9 cellular contexts compared by ENCODE assay signal in the genomic region with DNA sequence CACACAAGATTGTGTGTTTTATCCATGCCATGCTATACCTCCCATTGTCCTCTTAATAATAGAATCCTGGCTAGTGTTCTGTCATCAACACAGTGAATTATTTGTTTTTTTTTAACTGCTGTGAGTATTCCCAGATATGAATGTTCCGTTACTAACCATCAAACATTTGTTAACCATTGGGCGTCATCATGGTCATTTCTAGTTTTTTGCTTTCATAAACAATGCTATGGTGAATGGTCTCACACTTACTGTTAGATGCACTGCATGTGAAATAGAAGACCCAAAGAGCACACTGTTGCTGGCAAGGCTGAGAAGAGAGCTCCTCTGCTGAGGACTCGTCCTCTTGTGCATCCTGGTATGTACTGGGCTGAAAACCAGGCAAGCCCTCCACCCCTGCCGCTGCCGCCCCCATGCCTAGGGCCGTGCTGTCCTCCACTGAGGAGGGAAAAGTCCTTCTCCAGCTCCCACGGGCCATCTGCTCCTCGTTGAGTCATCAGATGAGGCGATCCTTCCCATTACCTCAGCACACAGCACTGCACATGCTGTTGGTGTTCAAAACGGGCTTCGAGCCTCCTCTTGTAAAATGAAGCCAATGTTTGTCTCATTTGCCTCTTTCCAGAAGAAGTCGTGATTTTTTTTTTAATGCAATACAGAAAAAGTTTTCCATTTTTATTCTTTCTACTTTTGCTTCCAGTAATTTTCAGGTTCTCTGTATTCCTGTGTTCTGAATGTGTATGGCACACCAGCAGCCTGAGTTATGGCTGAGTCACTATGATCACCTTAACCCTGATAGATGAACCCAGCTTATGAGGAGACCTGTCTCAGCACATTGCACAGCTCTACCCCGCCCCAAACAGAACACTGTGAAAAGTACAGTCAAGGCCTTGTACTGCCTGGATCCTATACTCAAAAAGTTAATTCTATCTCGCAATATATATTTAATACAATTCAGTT.
DNase-seq lines count a peak whose midpoint lies in the region; ATAC-seq, FAIRE-seq and TF ChIP-seq lines count a peak whose summit lies in the region.
"Had no signal": no experiment of that assay in that cellular context is flagged by ENCODE, and none has a peak within 500 bp of the region (broad histone marks: within the 10 kb centered on the region; RNA-seq: fewer than 3 reads in every experiment).

No MANE protein-coding gene starts in this region.

- peak; percentile 93 for DNase-seq in LHCN-M2 (ENCODE audit: low read depth)
- peak; percentile 93 for DNase-seq in bronchial epithelial cell (ENCODE audit: low read depth)
- DNase-seq in kidney glomerular epithelial cell (lab: John Stamatoyannopoulos, UW) = peak; percentile 79
- peak; percentile 35 for DNase-seq in testis
- DNase-seq in NCI-H1092 treated with DMSO at 0.1 percent for 48 hours (lab: John Stamatoyannopoulos, UW) = no peak
- no peak for DNase-seq in erythroblast (lab: John Stamatoyannopoulos, UW)
- DNase-seq: foreskin melanocyte had no signal

- ATAC-seq in GM18868 (IDR thresholded peaks at IDR 0.05; ENCODE audit: unreplicated experiment) (no peak), HG02642 (IDR thresholded peaks at IDR 0.05; ENCODE audit: poor library complexity, unreplicated experiment) (no peak)

- H3K4me1 ChIP-seq in testis = peaks cover 23% of the 10 kb centered on the region

- no peak for TF ChIP-seq CTCF in bronchial epithelial cell (IDR thresholded peaks at IDR 0.05; ENCODE audit: insufficient read depth, low read length, severe bottlenecking)
- TF ChIP-seq CTCF in testis (IDR thresholded peaks at IDR 0.05) = no peak

- H3K36me3 ChIP-seq in bronchial epithelial cell (ENCODE audit: control insufficient read depth, insufficient read depth, low read length) (no peaks in the 10 kb centered on the region), testis (ENCODE audit: low read depth, missing control alignments) (no peaks in the 10 kb centered on the region)

- H3K4me3 ChIP-seq in bronchial epithelial cell (ENCODE audit: low read depth, low read length) (no peak overlapping the region), testis (no peak overlapping the region)

- WGBS in testis, 2 donors = 62 to 63% methylated on average over 12 to 14 of the region's 14 CpGs

- FAIRE-seq in bronchial epithelial cell (lab: Jason Lieb, UNC) = no peak

- H3K9me3 ChIP-seq in testis = no peaks in the 10 kb centered on the region

- no peaks in the 10 kb centered on the region for H3K27me3 ChIP-seq in bronchial epithelial cell (ENCODE audit: control insufficient read depth, insufficient read depth, low read length)
- H3K27me3 ChIP-seq in testis = no peaks in the 10 kb centered on the region

- peak overlapping the region; percentile 38 to 44 for H3K27ac ChIP-seq in testis

- intact Hi-C loops in testis (cut with DNase I; ENCODE audit: low total_unique reads) = no loop called here

- TF ChIP-seq POLR2A in testis (IDR thresholded peaks at IDR 0.05) (no peak), erythroblast (IDR thresholded peaks at IDR 0.05; ENCODE audit: low read length) (no peak)

Comparison
In these comparisons a context has a peak if more than half of its experiments do, and no peak if none do; other contexts are left out.
1. DNase-seq: peak in LHCN-M2 (single experiment), bronchial epithelial cell (single experiment), kidney glomerular epithelial cell (single experiment) and testis (single experiment); none in NCI-H1092 treated with DMSO at 0.1 percent for 48 hours (single experiment) and erythroblast (0 of 2).